In genomic region chr20:25246182-25246943, GRCh38 we compare ENCODE assay signal across 8 cellular contexts. TPM values are rescaled to one million over a fixed set of nuclear protein-coding genes. Genes with fewer than 3 reads are reported as not detected.
DNase-seq lines count a peak whose midpoint lies in the region; ATAC-seq and TF ChIP-seq lines count a peak whose summit lies in the region.

No MANE protein-coding gene starts in this region.

- H3K79me2 ChIP-seq in PC-9 (ENCODE audit: low read depth), result peaks cover 42% of the 10 kb centered on the region

- peak overlapping the region in 7 of 12 donors; percentile 72 to 99 (median 92) for H3K4me3 ChIP-seq in heart left ventricle
- peak overlapping the region; percentile 96 for H3K4me3 ChIP-seq in PC-9
- peak overlapping the region in 1 of 4 donors; percentile 87 for H3K4me3 ChIP-seq in esophagus squamous epithelium
- H3K4me3 ChIP-seq in tibial artery, result peak overlapping the region in 1 of 2 donors; percentile 81

- CTCF ChIA-PET in PC-9 (lab: Charles Lee), result interaction anchor here (0.6 to 2.4 kb wide), 4 partner anchors 9 to 386 kb away, joined by 3 to 22 read pairs (median 6); partner anchors contain the start of gene ENTPD6

- BruUV-seq in PC-9 (replicated peaks; lab: Mats Ljungman, UMichigan), result TSS peak; percentile 65

- TF ChIP-seq POLR2A in heart left ventricle (IDR thresholded peaks at IDR 0.05) (no peak), esophagus squamous epithelium (IDR thresholded peaks at IDR 0.05) (no peak)

- peaks cover 3% of the 10 kb centered on the region; the same call in 1 of the 2 replicates for H3F3A ChIP-seq in PC-9 (ENCODE audit: insufficient read depth, low read depth)

- H3K27ac ChIP-seq in heart left ventricle (peak overlapping the region in 11 of 12 donors; percentile 91 to 99 (median 96)), PC-9 (peak overlapping the region; percentile 83), esophagus squamous epithelium (peak overlapping the region in 3 of 4 donors; percentile 95 to 97 (median 95)), tibial artery (peak overlapping the region; percentile 98 to 99)

- intact Hi-C loops in heart left ventricle (cut with DNase I) (loop anchor here in 9 of 10 donors (2.0 to 10.0 kb wide), 6 partner anchors 48 to 252 kb away; partner anchors contain the start of genes ENTPD6 (in 5 of the 9), APMAP (in 1 of the 9) and VSX1 (in 1 of the 9)), cardiac septum (cut with DNase I) (loop anchor here (2.0 to 10.0 kb wide), 4 partner anchors 20 to 252 kb away; partner anchors contain the start of genes ABHD12 and ACSS1), PC-9 (cut with micrococcal nuclease; ENCODE audit: unreplicated experiment) (loop anchor here (2.0 kb wide), 1 partner anchor 50 kb away; no protein-coding TSS in a partner anchor), esophagus squamous epithelium (cut with DNase I) (no loop called here), tibial artery (cut with DNase I; ENCODE audit: low total_unique reads) (loop anchor here (5.0 kb wide), 2 partner anchors 49 to 169 kb away; partner anchors contain the start of gene ENTPD6)

- POLR2A ChIA-PET in PC-9 (lab: Charles Lee; ENCODE audit: unreplicated experiment), result interaction anchor here (0.6 kb wide), 4 partner anchors 19 to 1897 kb away, joined by 3 to 7 read pairs (median 3); no protein-coding TSS in a partner anchor

- peaks cover 25% of the 10 kb centered on the region for H4K20me1 ChIP-seq in PC-9 (ENCODE audit: insufficient read depth)

- H2AFZ ChIP-seq in PC-9, result no peak overlapping the region

- 62 to 71% (median 69%) methylated on average over 7 to 9 of the region's 9 CpGs for WGBS in heart left ventricle, 4 donors
- 56 to 88% methylated on average over 5 to 8 of the region's 9 CpGs for WGBS in esophagus squamous epithelium, 2 donors

- H3K27me3 ChIP-seq in heart left ventricle (no peaks in the 10 kb centered on the region), PC-9 (ENCODE audit: insufficient read depth, low read depth) (no peaks in the 10 kb centered on the region), esophagus squamous epithelium (no peaks in the 10 kb centered on the region), tibial artery (no peaks in the 10 kb centered on the region)

- H3K9me3 ChIP-seq in heart left ventricle (peaks cover 0 to 5% (median 0%) of the 10 kb centered on the region in 12 donors), PC-9 (ENCODE audit: insufficient read depth, low read depth) (no peaks in the 10 kb centered on the region), esophagus squamous epithelium (no peaks in the 10 kb centered on the region), tibial artery (no peaks in the 10 kb centered on the region)

- no peak for ATAC-seq in heart left ventricle

- peak overlapping the region; percentile 86 for H3K4me2 ChIP-seq in PC-9

- H3K9me2 ChIP-seq in PC-9 (ENCODE audit: insufficient read depth), result no peaks in the 10 kb centered on the region

- peaks cover 0 to 43% (median 24%) of the 10 kb centered on the region in 12 donors for H3K4me1 ChIP-seq in heart left ventricle
- peaks cover 40% of the 10 kb centered on the region for H3K4me1 ChIP-seq in PC-9 (replicated peaks; ENCODE audit: insufficient read depth)
- peaks cover 9 to 48% (median 22%) of the 10 kb centered on the region in 3 donors for H3K4me1 ChIP-seq in esophagus squamous epithelium
- peaks cover 0 to 30% (median 24%) of the 10 kb centered on the region in 4 donors for H3K4me1 ChIP-seq in tibial artery

- no peaks in the 10 kb centered on the region for H3K36me3 ChIP-seq in heart left ventricle
- H3K36me3 ChIP-seq in PC-9 (ENCODE audit: low read depth), result peaks cover 9% of the 10 kb centered on the region; the same call in 1 of the 2 replicates
- peaks cover 0 to 4% (median 0%) of the 10 kb centered on the region in 3 donors for H3K36me3 ChIP-seq in esophagus squamous epithelium
- no peaks in the 10 kb centered on the region for H3K36me3 ChIP-seq in tibial artery

- no peak for TF ChIP-seq CTCF in heart left ventricle (IDR thresholded peaks at IDR 0.05)
- no peak for TF ChIP-seq CTCF in PC-9 (conservative IDR thresholded peaks at IDR 0.05)
- no peak for TF ChIP-seq CTCF in esophagus squamous epithelium (IDR thresholded peaks at IDR 0.05)
- no peak for TF ChIP-seq CTCF in tibial artery (IDR thresholded peaks at IDR 0.05)

- DNase-seq in heart left ventricle, result no peak
- DNase-seq in cardiac septum (ENCODE audit: low spot score), result no peak
- DNase-seq in PC-9, result no peak
- no peak for DNase-seq in esophagus squamous epithelium (lab: John Stamatoyannopoulos, UW)
- no peak for DNase-seq in tibial artery
- DNase-seq in KG1 (lab: John Stamatoyannopoulos, UW), result no peak
- no peak for DNase-seq in NCI-H1436 treated with DMSO at 0.1 percent for 48 hours (lab: John Stamatoyannopoulos, UW)
- no peak for DNase-seq in central memory CD4-positive, alpha-beta T cell

RNA-seq across cellular contexts. Expression of gene PYGB, which starts 1.5 kb away (rescaled TPM):
- total RNA-seq in heart left ventricle, result 100 to 1,000 TPM; 172 to 450 (median 233) TPM
- polyA plus RNA-seq in heart left ventricle, result 100 to 1,000 TPM; 144 to 227 TPM
- total RNA-seq in cardiac septum, result 386 TPM
- total RNA-seq in PC-9 (2021), result 127 and 133 TPM in 2 replicates
- total RNA-seq in esophagus squamous epithelium, result 100 to 1,000 TPM in 2 of 4 donors, 10 to 100 TPM in 2; 70.8 to 127 (median 95.6) TPM

RNA-seq across cellular contexts. Expression of gene ENTPD6, which starts 50.9 kb away (rescaled TPM):
- 100 to 1,000 TPM in 3 of 9 donors, 10 to 100 TPM in 6; 58.7 to 139 (median 86.7) TPM for total RNA-seq in heart left ventricle
- 100 to 1,000 TPM; 131 to 200 TPM for polyA plus RNA-seq in heart left ventricle
- 102 TPM for total RNA-seq in cardiac septum
- total RNA-seq in PC-9 (2021), result 75.5 and 80.4 TPM in 2 replicates
- total RNA-seq in esophagus squamous epithelium, result 10 to 100 TPM; 26.5 to 48.4 (median 40.2) TPM
